ENCODE assay signal across 8 cellular contexts in the genomic region with DNA sequence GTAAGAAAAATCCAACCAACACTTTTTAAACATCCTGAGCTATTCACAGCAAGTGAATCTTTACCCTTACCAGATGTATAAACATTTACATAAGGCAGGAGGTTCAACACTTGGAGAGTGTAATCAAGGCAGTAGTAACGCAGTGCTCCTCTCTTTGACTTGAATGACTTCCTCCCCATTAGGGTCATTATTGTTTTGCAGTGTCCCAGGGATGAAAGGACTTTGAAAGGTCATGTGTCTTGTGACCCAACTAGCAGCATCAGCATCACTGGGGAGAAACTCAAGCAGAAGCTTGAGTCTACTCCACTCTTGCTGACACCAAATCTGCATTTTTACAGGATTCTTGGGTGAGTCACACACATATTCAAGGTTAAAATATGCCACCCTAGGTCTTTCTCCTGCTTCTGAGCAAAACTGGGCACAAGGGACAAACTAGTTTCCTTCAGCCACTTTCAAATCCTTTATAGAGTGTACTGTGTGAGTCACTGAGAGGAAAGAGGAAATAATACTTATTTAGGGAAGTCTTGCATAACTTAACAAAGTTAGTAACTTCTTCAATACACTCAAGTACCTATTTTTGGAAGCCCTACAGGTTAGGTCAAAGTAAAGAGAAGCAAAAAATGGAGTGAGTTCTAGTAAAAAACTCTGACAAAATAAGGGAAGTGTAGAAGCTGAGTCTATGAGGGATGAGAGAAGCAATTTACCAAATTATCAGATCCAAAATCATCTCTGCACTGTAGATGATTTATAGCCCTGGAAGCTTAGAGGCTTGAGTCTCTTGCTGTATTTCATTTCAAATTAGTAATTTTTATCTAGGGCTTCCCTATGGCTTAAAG. TPM values are rescaled to one million over a fixed set of nuclear protein-coding genes. Genes with fewer than 3 reads are reported as not detected.
DNase-seq lines count a peak whose midpoint lies in the region; ATAC-seq and TF ChIP-seq lines count a peak whose summit lies in the region.

No MANE protein-coding gene starts in this region.

- 0% methylated on average over 1 of the region's 1 CpG for WGBS in SK-N-SH (ENCODE audit: low lambda C conversion rate)
- WGBS in gastroesophageal sphincter (ENCODE audit: low coverage in 1 of 2), 2 donors = 14 to 18% methylated on average over 1 of the region's 1 CpG
- 8% methylated on average over 1 of the region's 1 CpG for WGBS in smooth muscle cell (ENCODE audit: low lambda C conversion rate)

- no peak; the same call in 1 of the 2 replicates for TF ChIP-seq RAD21 in SK-N-SH (IDR thresholded peaks at IDR 0.05; ENCODE audit: low read length)

- TF ChIP-seq POLR2A in gastroesophageal sphincter (IDR thresholded peaks at IDR 0.05) = no peak

- DNase-seq in AML-193 (lab: John Stamatoyannopoulos, UW) (peak; percentile 85 to 91), SK-N-SH (no peak), smooth muscle cell (lab: John Stamatoyannopoulos, UW; ENCODE audit: unreplicated experiment) (no peak), posterior vena cava (ENCODE audit: low spot score) (no peak)
- DNase-seq in activated effector memory CD4-positive, alpha-beta T cell treated with anti-CD3 and anti-CD28 coated beads, Interleukin-2, amount 50 U/mL, for 16 hours = no peak

- H3K4me3 ChIP-seq in SK-N-SH (ENCODE audit: low read depth in 2 of 2, low read length in 1 of 2) (peak overlapping the region in 1 of 2 experiments; percentile 9; a peak in 1 of 4 replicates), gastroesophageal sphincter (no peak overlapping the region), smooth muscle cell (no peak overlapping the region)

- H3K27me3 ChIP-seq in SK-N-SH (ENCODE audit: insufficient read depth) = no peaks in the 10 kb centered on the region
- H3K27me3 ChIP-seq in gastroesophageal sphincter = no peaks in the 10 kb centered on the region
- no peaks in the 10 kb centered on the region for H3K27me3 ChIP-seq in smooth muscle cell (ENCODE audit: low read depth)

- peaks cover 5% of the 10 kb centered on the region; the same call in 1 of the 2 replicates for H3K9me3 ChIP-seq in SK-N-SH
- H3K9me3 ChIP-seq in gastroesophageal sphincter = no peaks in the 10 kb centered on the region
- H3K9me3 ChIP-seq in smooth muscle cell (replicated peaks; ENCODE audit: low read depth) = no peaks in the 10 kb centered on the region

- peaks cover 26% of the 10 kb centered on the region for H3F3A ChIP-seq in SK-N-SH (replicated peaks; ENCODE audit: insufficient read depth)
- H3F3A ChIP-seq in smooth muscle cell (ENCODE audit: low read depth) = peaks cover 18% of the 10 kb centered on the region

- no peaks in the 10 kb centered on the region for H3K9me2 ChIP-seq in SK-N-SH

- H3K9ac ChIP-seq in SK-N-SH = peak overlapping the region; percentile 42; the same call in 1 of the 2 replicates
- H3K9ac ChIP-seq in smooth muscle cell (ENCODE audit: low read depth) = no peak overlapping the region

- TF ChIP-seq EP300 in SK-N-SH (IDR thresholded peaks at IDR 0.05; ENCODE audit: borderline replicate concordance in 1 of 2, low read depth in 1 of 2, low read length in 1 of 2) (peak; percentile 52 to 74; a peak in 3 of 4 replicates), gastroesophageal sphincter (IDR thresholded peaks at IDR 0.05) (no peak)

- H3K4me1 ChIP-seq in SK-N-SH (ENCODE audit: control insufficient read depth in 1 of 2, insufficient read depth in 2 of 2, low read depth in 1 of 2, low read length in 1 of 2) (peaks cover 21 to 30% of the 10 kb centered on the region in 2 experiments), gastroesophageal sphincter (peaks cover 5 to 26% (median 15%) of the 10 kb centered on the region in 3 donors), smooth muscle cell (ENCODE audit: low read depth) (peaks cover 11% of the 10 kb centered on the region)

- no peak for TF ChIP-seq CTCF in SK-N-SH (IDR thresholded peaks at IDR 0.05)
- no peak for TF ChIP-seq CTCF in gastroesophageal sphincter (IDR thresholded peaks at IDR 0.05)
- TF ChIP-seq CTCF in smooth muscle cell (IDR thresholded peaks at IDR 0.05; ENCODE audit: borderline replicate concordance, insufficient read depth, poor library complexity, severe bottlenecking) = no peak

- POLR2A ChIA-PET in SK-N-SH (lab: Yijun Ruan, JAX) = interaction anchor here (1.6 kb wide), 1 partner anchor 15 kb away, joined by 10 read pairs; no protein-coding TSS in a partner anchor

- H4K20me1 ChIP-seq in SK-N-SH (ENCODE audit: insufficient read depth) (peaks cover 5% of the 10 kb centered on the region; the same call in 1 of the 2 replicates), smooth muscle cell (ENCODE audit: low read depth) (no peaks in the 10 kb centered on the region)

- H2AFZ ChIP-seq in SK-N-SH (ENCODE audit: low read depth) (no peak overlapping the region), smooth muscle cell (ENCODE audit: low read depth) (no peak overlapping the region)

- H3K79me2 ChIP-seq in SK-N-SH (ENCODE audit: insufficient read depth) (no peaks in the 10 kb centered on the region), smooth muscle cell (ENCODE audit: low read depth) (no peaks in the 10 kb centered on the region)

- ATAC-seq in GM19025 (IDR thresholded peaks at IDR 0.05; ENCODE audit: low read depth, unreplicated experiment) (peak; percentile 84), HG03135 (IDR thresholded peaks at IDR 0.05; ENCODE audit: unreplicated experiment) (peak; percentile 75), gastroesophageal sphincter (peak; percentile 87)

- peak overlapping the region; percentile 86 to 94 for H3K27ac ChIP-seq in SK-N-SH (ENCODE audit: low read depth in 2 of 2, low read length in 1 of 2)
- peak overlapping the region in 3 of 4 donors; percentile 0 to 57 (median 8) for H3K27ac ChIP-seq in gastroesophageal sphincter
- peak overlapping the region; percentile 74 for H3K27ac ChIP-seq in smooth muscle cell (ENCODE audit: low read depth)

- intact Hi-C loops in posterior vena cava (cut with DNase I) = no loop called here

- CTCF ChIA-PET in SK-N-SH (lab: Yijun Ruan, JAX) = interaction anchor here (0.7 to 7.0 kb wide), 7 partner anchors 10 to 265 kb away, joined by 3 to 29 read pairs (median 3); no protein-coding TSS in a partner anchor

- no peaks in the 10 kb centered on the region for H3K36me3 ChIP-seq in SK-N-SH (replicated peaks in 1 of 2; ENCODE audit: control insufficient read depth in 1 of 2, insufficient read depth in 2 of 2, low read length in 1 of 2)
- no peaks in the 10 kb centered on the region for H3K36me3 ChIP-seq in gastroesophageal sphincter
- no peaks in the 10 kb centered on the region for H3K36me3 ChIP-seq in smooth muscle cell (ENCODE audit: low read depth)

- peak overlapping the region; percentile 57 for H3K4me2 ChIP-seq in SK-N-SH
- H3K4me2 ChIP-seq in smooth muscle cell = peak overlapping the region; percentile 38

TF ChIP-seq in SK-N-SH, 30 proteins besides CTCF, POLR2A, EP300 and RAD21 (continues in another document):
- TF ChIP-seq FOXJ3 (CRISPR knock-in tag; IDR thresholded peaks at IDR 0.05) (no peak), SIN3A (IDR thresholded peaks at IDR 0.05; ENCODE audit: borderline replicate concordance, low read depth, low read length) (peak; percentile 58; the same call in 1 of the 2 replicates), MEF2A (IDR thresholded peaks at IDR 0.05; ENCODE audit: borderline replicate concordance, low read depth) (peak; percentile 94), FOSL2 (IDR thresholded peaks at IDR 0.05; ENCODE audit: borderline replicate concordance, low read depth) (peak; percentile 97), GATA2 (CRISPR knock-in tag; IDR thresholded peaks at IDR 0.05) (peak; percentile 64), YY1 (IDR thresholded peaks at IDR 0.05; ENCODE audit: low read depth) (no peak), RCOR1 (IDR thresholded peaks at IDR 0.05; ENCODE audit: low read length) (peak; percentile 78; the same call in 1 of the 2 replicates), FOXM1 (IDR thresholded peaks at IDR 0.05; ENCODE audit: low read depth) (no peak; the same call in none of the 2 replicates), CHD2 (IDR thresholded peaks at IDR 0.05; ENCODE audit: low read length, partially characterized antibody) (peak; percentile 52), JUND (IDR thresholded peaks at IDR 0.05) (peak; percentile 97), RXRA (IDR thresholded peaks at IDR 0.05; ENCODE audit: borderline replicate concordance, low read depth) (peak; percentile 87)
- TF ChIP-seq, protein P1, sequence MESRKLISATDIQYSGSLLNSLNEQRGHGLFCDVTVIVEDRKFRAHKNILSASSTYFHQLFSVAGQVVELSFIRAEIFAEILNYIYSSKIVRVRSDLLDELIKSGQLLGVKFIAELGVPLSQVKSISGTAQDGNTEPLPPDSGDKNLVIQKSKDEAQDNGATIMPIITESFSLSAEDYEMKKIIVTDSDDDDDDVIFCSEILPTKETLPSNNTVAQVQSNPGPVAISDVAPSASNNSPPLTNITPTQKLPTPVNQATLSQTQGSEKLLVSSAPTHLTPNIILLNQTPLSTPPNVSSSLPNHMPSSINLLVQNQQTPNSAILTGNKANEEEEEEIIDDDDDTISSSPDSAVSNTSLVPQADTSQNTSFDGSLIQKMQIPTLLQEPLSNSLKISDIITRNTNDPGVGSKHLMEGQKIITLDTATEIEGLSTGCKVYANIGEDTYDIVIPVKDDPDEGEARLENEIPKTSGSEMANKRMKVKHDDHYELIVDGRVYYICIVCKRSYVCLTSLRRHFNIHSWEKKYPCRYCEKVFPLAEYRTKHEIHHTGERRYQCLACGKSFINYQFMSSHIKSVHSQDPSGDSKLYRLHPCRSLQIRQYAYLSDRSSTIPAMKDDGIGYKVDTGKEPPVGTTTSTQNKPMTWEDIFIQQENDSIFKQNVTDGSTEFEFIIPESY (IDR thresholded peaks at IDR 0.05; ENCODE audit: borderline replicate concordance, low read depth) = 0 out of 2 replicates have a peak, but pooled peaks have one; percentile 47
- TF ChIP-seq, protein P2, sequence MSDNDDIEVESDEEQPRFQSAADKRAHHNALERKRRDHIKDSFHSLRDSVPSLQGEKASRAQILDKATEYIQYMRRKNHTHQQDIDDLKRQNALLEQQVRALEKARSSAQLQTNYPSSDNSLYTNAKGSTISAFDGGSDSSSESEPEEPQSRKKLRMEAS (IDR thresholded peaks at IDR 0.05; ENCODE audit: low read depth) = peak; percentile 44; the same call in 1 of the 2 replicates
- TF ChIP-seq, protein P3, sequence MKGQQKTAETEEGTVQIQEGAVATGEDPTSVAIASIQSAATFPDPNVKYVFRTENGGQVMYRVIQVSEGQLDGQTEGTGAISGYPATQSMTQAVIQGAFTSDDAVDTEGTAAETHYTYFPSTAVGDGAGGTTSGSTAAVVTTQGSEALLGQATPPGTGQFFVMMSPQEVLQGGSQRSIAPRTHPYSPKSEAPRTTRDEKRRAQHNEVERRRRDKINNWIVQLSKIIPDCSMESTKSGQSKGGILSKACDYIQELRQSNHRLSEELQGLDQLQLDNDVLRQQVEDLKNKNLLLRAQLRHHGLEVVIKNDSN (IDR thresholded peaks at IDR 0.05; ENCODE audit: borderline replicate concordance, low read depth) = 0 out of 2 replicates have a peak, but pooled peaks have one; percentile 29

RNA-seq across cellular contexts. Expression of a gene that starts 51.0 kb away (rescaled TPM):
- 35.0 and 45.8 TPM in 2 replicates for polyA plus RNA-seq in SK-N-SH (2012; rRNA removed)
- polyA plus RNA-seq in SK-N-SH (2012; cell fraction: cytosol; rRNA removed) = 45.2 and 45.3 TPM in 2 replicates
- 61.1 and 88.5 TPM in 2 replicates for polyA plus RNA-seq in SK-N-SH (2012; cell fraction: nucleus; rRNA removed)
- total RNA-seq in gastroesophageal sphincter = 10 to 100 TPM; 18.5 to 31.4 (median 23.7) TPM
- 46.2 and 55.9 TPM in 2 replicates for total RNA-seq in smooth muscle cell
- polyA plus RNA-seq in smooth muscle cell = 33.6 and 39.9 TPM in 2 replicates
- total RNA-seq in posterior vena cava = 10 to 100 TPM; 33.9 to 36.6 TPM

Comparison
In these comparisons a context has a peak if more than half of its experiments do, and no peak if none do; other contexts are left out.
1. DNase-seq: peak in AML-193 (2 of 2); none in SK-N-SH (single experiment), smooth muscle cell (single experiment), posterior vena cava (single experiment) and activated effector memory CD4-positive, alpha-beta T cell treated with anti-CD3 and anti-CD28 coated beads, Interleukin-2, amount 50 U/mL, for 16 hours (single experiment).
2. H3K27ac ChIP-seq: peak in every context shown above with its lines; median percentile 90 in SK-N-SH; 74 in smooth muscle cell; 8 in gastroesophageal sphincter.
3. Peak in every context shown above with its lines, with median percentiles within 50 percentile points of each other: ATAC-seq.